Comparison of ENCODE assay signal across 1 cellular context in genomic region chr5:60196382-60197113, GRCh38.
TF ChIP-seq lines count a peak whose summit lies in the region.

No MANE protein-coding gene starts in this region.

TF ChIP-seq in GM23338, 12 proteins besides CTCF, POLR2A, EP300 and RAD21 (continued from another document):
- no peak for TF ChIP-seq ZNF462 (CRISPR knock-in tag; IDR thresholded peaks at IDR 0.05)
- TF ChIP-seq EZH2phosphoT487 (IDR thresholded peaks at IDR 0.05; ENCODE audit: unreplicated experiment) = no peak
- TF ChIP-seq EZH2 (IDR thresholded peaks at IDR 0.05; ENCODE audit: low read depth, unreplicated experiment) = no peak
- TF ChIP-seq NANOG (IDR thresholded peaks at IDR 0.05; ENCODE audit: borderline replicate concordance) = no peak
- no peak for TF ChIP-seq CREB1 (CRISPR knock-in tag; IDR thresholded peaks at IDR 0.05; ENCODE audit: low read depth)
- no peak for TF ChIP-seq STAT1 (IDR thresholded peaks at IDR 0.05; ENCODE audit: unreplicated experiment)
- TF ChIP-seq ETS1 (IDR thresholded peaks at IDR 0.05) = no peak
TF ChIP-seq in GM23338: peak in this region for 0.
